18 cellular contexts compared by ENCODE assay signal in the genomic region with DNA sequence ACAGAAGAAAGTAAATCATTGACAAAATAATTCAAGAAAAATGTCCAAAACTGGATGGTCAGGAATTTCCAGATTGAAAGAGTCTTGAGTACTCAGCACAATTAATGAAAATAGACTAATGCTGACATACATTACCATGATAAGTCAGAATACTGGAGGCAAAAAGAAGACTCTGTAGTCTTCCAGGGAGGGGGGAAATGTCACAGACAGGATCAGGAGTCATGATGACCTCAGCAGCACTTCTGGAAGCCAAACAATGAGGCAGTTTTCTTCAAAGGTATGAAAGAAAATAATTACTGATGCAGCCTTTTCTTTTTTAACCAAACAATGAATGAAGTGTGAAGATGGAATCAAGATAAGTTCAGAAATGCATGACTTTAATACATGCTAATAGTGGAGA. TPM values are rescaled to one million over a fixed set of nuclear protein-coding genes. Genes with fewer than 3 reads are reported as not detected.
"Had no signal": no experiment of that assay in that cellular context is flagged by ENCODE, and none has a peak within 500 bp of the region (broad histone marks: within the 10 kb centered on the region; RNA-seq: fewer than 3 reads in every experiment).

No MANE protein-coding gene starts in this region.

- DNase-seq: activated CD4-positive, alpha-beta memory T cell treated with anti-CD3 and anti-CD28 coated beads for 36 hours; activated CD4-positive, CD25-positive, alpha-beta regulatory T cell treated with anti-CD3 and anti-CD28 coated beads, Interleukin-2, amount 50 U/mL, for 72 hours; activated gamma-delta T cell; activated naive CD8-positive, alpha-beta T cell treated with anti-CD3 and anti-CD28 coated beads, Interleukin-2, amount 10 ng/mL, durations not matched to agents 7 days and 5 days; activated T-cell treated with anti-CD3 and anti-CD28 coated beads, Interleukin-2, amount 50 U/mL, for 48 hours; caudate nucleus; effector memory CD8-positive, alpha-beta T cell; erythroblast; head of caudate nucleus; mucosa of descending colon; naive thymus-derived CD8-positive, alpha-beta T cell; occipital lobe; psoas muscle; stimulated activated CD4-positive, alpha-beta T cell treated with anti-CD3 and anti-CD28 coated beads, Interleukin-2, amount 100 ng/mL, for 24 hours; stimulated activated naive CD4-positive, alpha-beta T cell treated with Interleukin-2 at 50 U/mL for 16 hours; upper lobe of left lung had no signal

- ATAC-seq: effector memory CD8-positive, alpha-beta T cell; left lobe of liver; mucosa of descending colon; naive thymus-derived CD8-positive, alpha-beta T cell; psoas muscle; sciatic nerve had no signal

- H3K27me3 Mint-ChIP-seq: activated CD4-positive, alpha-beta memory T cell treated with anti-CD3 and anti-CD28 coated beads for 36 hours; activated naive CD8-positive, alpha-beta T cell treated with anti-CD3 and anti-CD28 coated beads, Interleukin-2, amount 10 ng/mL, durations not matched to agents 7 days and 5 days; effector memory CD8-positive, alpha-beta T cell; naive thymus-derived CD8-positive, alpha-beta T cell had no signal

- H3K4me3 ChIP-seq: mucosa of descending colon, psoas muscle, upper lobe of left lung had no signal

- H3K4me1 ChIP-seq: psoas muscle, upper lobe of left lung had no signal

- H3K27ac ChIP-seq: psoas muscle, upper lobe of left lung had no signal

- H3K27me3 ChIP-seq: upper lobe of left lung had no signal

- H3K4me3 Mint-ChIP-seq: activated CD4-positive, alpha-beta memory T cell treated with anti-CD3 and anti-CD28 coated beads for 36 hours; activated naive CD8-positive, alpha-beta T cell treated with anti-CD3 and anti-CD28 coated beads, Interleukin-2, amount 10 ng/mL, durations not matched to agents 7 days and 5 days; effector memory CD8-positive, alpha-beta T cell; naive thymus-derived CD8-positive, alpha-beta T cell had no signal

- H3K27ac Mint-ChIP-seq: activated CD4-positive, alpha-beta memory T cell treated with anti-CD3 and anti-CD28 coated beads for 36 hours; activated naive CD8-positive, alpha-beta T cell treated with anti-CD3 and anti-CD28 coated beads, Interleukin-2, amount 10 ng/mL, durations not matched to agents 7 days and 5 days had no signal

RNA-seq across cellular contexts. Expression of a gene that starts 46.6 kb away (rescaled TPM):
- total RNA-seq: activated CD4-positive, alpha-beta memory T cell treated with anti-CD3 and anti-CD28 coated beads for 36 hours; left lobe of liver had no signal
- polyA plus RNA-seq: naive thymus-derived CD8-positive, alpha-beta T cell had no signal
